Comparison of ENCODE assay signal across 12 cellular contexts in genomic region chr3:159185443-159186050, GRCh38.
DNase-seq lines count a peak whose midpoint lies in the region; ATAC-seq lines count a peak whose summit lies in the region.
"Had no signal": no experiment of that assay in that cellular context is flagged by ENCODE, and none has a peak within 500 bp of the region (broad histone marks: within the 10 kb centered on the region; RNA-seq: fewer than 3 reads in every experiment).

No MANE protein-coding gene starts in this region.

- no peaks in the 10 kb centered on the region for H3K36me3 ChIP-seq in SJCRH30

- no peak overlapping the region for H3K27ac ChIP-seq in SJCRH30

- no peaks in the 10 kb centered on the region for H3K4me1 Mint-ChIP-seq in natural killer cell treated with Interleukin-12 subunit alpha and Interleukin-12 subunit beta and Interleukin-15 and Interleukin-18, amount 100 ng/mL, for 72 hours (ENCODE audit: low read depth in 2 of 2)
- H3K4me1 Mint-ChIP-seq: CD8-positive, alpha-beta memory T cell had no signal

- ATAC-seq in GM18499 (IDR thresholded peaks at IDR 0.05; ENCODE audit: insufficient read depth, unreplicated experiment) (peak; percentile 61), GM21423 (IDR thresholded peaks at IDR 0.05; ENCODE audit: unreplicated experiment) (peak; percentile 67), HG03108 (IDR thresholded peaks at IDR 0.05; ENCODE audit: unreplicated experiment) (peak; percentile 63)
- ATAC-seq in natural killer cell treated with Interleukin-12 subunit alpha and Interleukin-12 subunit beta and Interleukin-15 and Interleukin-18, amount 100 ng/mL, for 72 hours: no peak
- ATAC-seq: activated T-cell treated with anti-CD3 and anti-CD28 coated beads, Interleukin-2, amount 50 U/mL, for 4 hours had no signal

- no peaks in the 10 kb centered on the region for H3K4me1 ChIP-seq in SJCRH30

- no peak overlapping the region for H3K4me3 Mint-ChIP-seq in natural killer cell treated with Interleukin-12 subunit alpha and Interleukin-12 subunit beta and Interleukin-15 and Interleukin-18, amount 100 ng/mL, for 72 hours
- H3K4me3 Mint-ChIP-seq: activated T-cell treated with anti-CD3 and anti-CD28 coated beads, Interleukin-2, amount 50 U/mL, for 4 hours; CD8-positive, alpha-beta memory T cell had no signal

- no peak overlapping the region for H3K4me3 ChIP-seq in SJCRH30

- no peaks in the 10 kb centered on the region for H3K36me3 Mint-ChIP-seq in natural killer cell treated with Interleukin-12 subunit alpha and Interleukin-12 subunit beta and Interleukin-15 and Interleukin-18, amount 100 ng/mL, for 72 hours
- H3K36me3 Mint-ChIP-seq: CD8-positive, alpha-beta memory T cell had no signal

- peaks cover 22% of the 10 kb centered on the region for H3K9me3 Mint-ChIP-seq in natural killer cell treated with Interleukin-12 subunit alpha and Interleukin-12 subunit beta and Interleukin-15 and Interleukin-18, amount 100 ng/mL, for 72 hours
- H3K9me3 Mint-ChIP-seq: activated T-cell treated with anti-CD3 and anti-CD28 coated beads, Interleukin-2, amount 50 U/mL, for 4 hours had no signal

- H3K9me3 ChIP-seq in SJCRH30 (replicated peaks): no peaks in the 10 kb centered on the region

- DNase-seq in SIG-M5 (lab: John Stamatoyannopoulos, UW) (peak; percentile 12), LoVo (ENCODE audit: low spot score) (no peak), SJCRH30 (no peak)
- no peak for DNase-seq in natural killer cell treated with Interleukin-12 subunit alpha and Interleukin-12 subunit beta and Interleukin-15 and Interleukin-18, amount 100 ng/mL, for 72 hours (ENCODE audit: low spot score)
- DNase-seq in activated CD4-positive, alpha-beta T cell treated with anti-CD3 and anti-CD28 coated beads for 1 hour: no peak
- DNase-seq: activated T-cell treated with anti-CD3 and anti-CD28 coated beads, Interleukin-2, amount 50 U/mL, for 4 hours; CD8-positive, alpha-beta memory T cell; NCI-H2081; stimulated activated CD4-positive, alpha-beta T cell treated with anti-CD3 and anti-CD28 coated beads, Interleukin-12 subunit alpha, Interleukin-12 subunit beta, amount 100 ng/mL, for 4 hours had no signal

- no peaks in the 10 kb centered on the region for H3K27me3 ChIP-seq in SJCRH30

- no peaks in the 10 kb centered on the region for H3K27me3 Mint-ChIP-seq in natural killer cell treated with Interleukin-12 subunit alpha and Interleukin-12 subunit beta and Interleukin-15 and Interleukin-18, amount 100 ng/mL, for 72 hours

- H3K27ac Mint-ChIP-seq in natural killer cell treated with Interleukin-12 subunit alpha and Interleukin-12 subunit beta and Interleukin-15 and Interleukin-18, amount 100 ng/mL, for 72 hours: no peak overlapping the region
- H3K27ac Mint-ChIP-seq: CD8-positive, alpha-beta memory T cell had no signal

Comparison
In these comparisons a context has a peak if more than half of its experiments do, and no peak if none do; other contexts are left out.
1. ATAC-seq: peak in GM18499 (single experiment), GM21423 (single experiment) and HG03108 (single experiment); none in natural killer cell treated with Interleukin-12 subunit alpha and Interleukin-12 subunit beta and Interleukin-15 and Interleukin-18, amount 100 ng/mL, for 72 hours (0 of 2).